28 cellular contexts compared by ENCODE assay signal in genomic region chr15:73948396-73948795, GRCh38.
"Had no signal": no experiment of that assay in that cellular context is flagged by ENCODE, and none has a peak within 500 bp of the region (broad histone marks: within the 10 kb centered on the region; RNA-seq: fewer than 3 reads in every experiment).

No MANE protein-coding gene starts in this region.

- H3K9me3 Mint-ChIP-seq: central memory CD8-positive, alpha-beta T cell; immature natural killer cell; mesothelial cell of epicardium; naive B cell; natural killer cell treated with Interleukin-12 subunit alpha and Interleukin-12 subunit beta and Interleukin-15 and Interleukin-18, amount 100 ng/mL, for 72 hours; neural progenitor cell; stimulated activated naive B cell treated with anti-CD40 and anti-IgM and Interleukin-4, amounts not matched to agents 10 μg/mL and 1 μg/mL and 100 μg/mL, for 72 hours; stimulated activated naive CD8-positive, alpha-beta T cell treated with anti-CD3 and anti-CD28 coated beads, Interleukin-15, amount 100 ng/mL, for 72 hours had no signal

- H2AFZ ChIP-seq: neural progenitor cell, parathyroid adenoma had no signal

- ATAC-seq: left lobe of liver; mucosa of descending colon; natural killer cell treated with Interleukin-12 subunit alpha and Interleukin-12 subunit beta and Interleukin-15 and Interleukin-18, amount 100 ng/mL, for 72 hours; sciatic nerve; stimulated activated naive B cell treated with anti-CD40 and anti-IgM and Interleukin-4, amounts not matched to agents 10 μg/mL and 1 μg/mL and 100 μg/mL, for 72 hours; stimulated activated naive CD8-positive, alpha-beta T cell treated with anti-CD3 and anti-CD28 coated beads, Interleukin-15, amount 100 ng/mL, for 72 hours had no signal

- H3K4me1 ChIP-seq: parathyroid adenoma, prostate gland had no signal

- H3K27ac Mint-ChIP-seq: immature natural killer cell; mesothelial cell of epicardium; neural progenitor cell; stimulated activated naive B cell treated with anti-CD40 and anti-IgM and Interleukin-4, amounts not matched to agents 10 μg/mL and 1 μg/mL and 100 μg/mL, for 72 hours; stimulated activated naive CD8-positive, alpha-beta T cell treated with anti-CD3 and anti-CD28 coated beads, Interleukin-15, amount 100 ng/mL, for 72 hours had no signal

- H3K27ac ChIP-seq: coronary artery, esophagus squamous epithelium, neural progenitor cell, parathyroid adenoma, prostate gland, right atrium auricular region, suprapubic skin had no signal

- H3K9me3 ChIP-seq: esophagus squamous epithelium, mucosa of descending colon, prostate gland, right atrium auricular region, suprapubic skin had no signal

- H3K79me2 ChIP-seq: parathyroid adenoma had no signal

- H3K36me3 ChIP-seq: neural progenitor cell, prostate gland had no signal

- DNase-seq: dermis blood vessel endothelial cell; effector memory CD4-positive, alpha-beta T cell; esophagus squamous epithelium; foreskin melanocyte; hypothalamus; immature natural killer cell; mesenchymal stem cell; mucosa of descending colon; naive B cell; stimulated activated CD4-positive, alpha-beta T cell treated with anti-CD3 and anti-CD28 coated beads, Interleukin-15, amount 100 ng/mL, for 24 hours; stimulated activated CD4-positive, alpha-beta T cell treated with anti-CD3 and anti-CD28 coated beads, Interleukin-2, amount 100 ng/mL, for 48 hours; stimulated activated naive B cell treated with anti-CD40 and anti-IgM and Interleukin-4, amounts not matched to agents 10 μg/mL and 1 μg/mL and 100 μg/mL, for 72 hours; stimulated activated naive CD8-positive, alpha-beta T cell treated with anti-CD3 and anti-CD28 coated beads, Interleukin-15, amount 100 ng/mL, for 72 hours; trophoblast cell had no signal

- H3K4me2 ChIP-seq: neural progenitor cell had no signal

- H3K9ac ChIP-seq: neural progenitor cell, parathyroid adenoma had no signal

- H3K4me3 Mint-ChIP-seq: central memory CD8-positive, alpha-beta T cell; immature natural killer cell; mesothelial cell of epicardium; natural killer cell treated with Interleukin-12 subunit alpha and Interleukin-12 subunit beta and Interleukin-15 and Interleukin-18, amount 100 ng/mL, for 72 hours; neural progenitor cell; stimulated activated naive B cell treated with anti-CD40 and anti-IgM and Interleukin-4, amounts not matched to agents 10 μg/mL and 1 μg/mL and 100 μg/mL, for 72 hours; stimulated activated naive CD8-positive, alpha-beta T cell treated with anti-CD3 and anti-CD28 coated beads, Interleukin-15, amount 100 ng/mL, for 72 hours had no signal

- H3K4me3 ChIP-seq: coronary artery, esophagus squamous epithelium, mucosa of descending colon, neural progenitor cell, prostate gland, right atrium auricular region, suprapubic skin had no signal

- H3K36me3 Mint-ChIP-seq: immature natural killer cell; naive B cell; natural killer cell treated with Interleukin-12 subunit alpha and Interleukin-12 subunit beta and Interleukin-15 and Interleukin-18, amount 100 ng/mL, for 72 hours; stimulated activated naive B cell treated with anti-CD40 and anti-IgM and Interleukin-4, amounts not matched to agents 10 μg/mL and 1 μg/mL and 100 μg/mL, for 72 hours had no signal

- FAIRE-seq: endothelial cell of umbilical vein, keratinocyte, urothelium cell line had no signal

- H3K27me3 Mint-ChIP-seq: central memory CD8-positive, alpha-beta T cell; stimulated activated naive CD8-positive, alpha-beta T cell treated with anti-CD3 and anti-CD28 coated beads, Interleukin-15, amount 100 ng/mL, for 72 hours had no signal

- H3K27me3 ChIP-seq: esophagus squamous epithelium, right atrium auricular region, suprapubic skin had no signal
